ENCODE assay signal across 33 cellular contexts in the genomic region with DNA sequence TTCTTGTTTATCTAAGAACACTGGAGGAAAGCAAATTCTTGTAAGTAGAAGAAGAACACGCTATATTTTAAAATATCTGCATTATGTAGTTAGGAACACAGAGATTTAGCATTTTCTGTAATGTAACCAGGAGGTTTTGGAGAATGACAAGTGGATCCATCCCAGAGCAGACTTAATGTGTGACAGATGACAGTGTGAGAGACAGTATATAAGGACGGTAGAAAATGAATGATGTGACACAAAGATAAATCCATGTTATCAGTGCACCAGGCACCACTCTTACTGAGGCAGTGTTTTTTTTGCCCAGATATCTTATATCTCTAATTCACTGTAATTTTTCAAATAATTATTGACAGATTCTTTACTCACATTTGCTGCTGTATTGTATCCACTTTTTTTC.
DNase-seq lines count a peak whose midpoint lies in the region; ATAC-seq and TF ChIP-seq lines count a peak whose summit lies in the region.
"Had no signal": no experiment of that assay in that cellular context is flagged by ENCODE, and none has a peak within 500 bp of the region (broad histone marks: within the 10 kb centered on the region; RNA-seq: fewer than 3 reads in every experiment).

No MANE protein-coding gene starts in this region.

- no peak overlapping the region for H3K4me2 ChIP-seq in neural cell (ENCODE audit: low read length)
- H3K4me2 ChIP-seq: A549; BLaER1; BLaER1 treated with 17β-estradiol and CSF1 and Interleukin-3, amounts not matched to agents 10 nM and 100 nM had no signal

- H3K4me3 Mint-ChIP-seq in activated CD4-positive, alpha-beta T cell treated with anti-CD3 and anti-CD28 coated beads, Interleukin-2, amount 10 ng/mL, durations not matched to agents 24 days and 14 days: no peak overlapping the region
- H3K4me3 Mint-ChIP-seq: B cell; CD14-positive monocyte; CD4-positive, alpha-beta memory T cell; CD4-positive, alpha-beta T cell; CD4-positive, CD25-positive, alpha-beta regulatory T cell; CD8-positive, alpha-beta memory T cell; CD8-positive, alpha-beta T cell had no signal

- no peaks in the 10 kb centered on the region for H3K9me3 ChIP-seq in neural cell (ENCODE audit: low read length)
- H3K9me3 ChIP-seq: BE2C, Caco-2 had no signal

- no peaks in the 10 kb centered on the region for H3K36me3 ChIP-seq in neural cell (ENCODE audit: insufficient read depth, low read length)
- H3K36me3 ChIP-seq: BE2C; BLaER1; BLaER1 treated with 17β-estradiol and CSF1 and Interleukin-3, amounts not matched to agents 10 nM and 100 nM had no signal

- H3K27ac ChIP-seq in neural cell (ENCODE audit: low read length): no peak overlapping the region
- H3K27ac ChIP-seq: 22Rv1; A549; BLaER1; BLaER1 treated with 17β-estradiol and CSF1 and Interleukin-3, amounts not matched to agents 10 nM and 100 nM; C4-2B had no signal

- intact Hi-C loops in activated CD4-positive, alpha-beta T cell treated with anti-CD3 and anti-CD28 coated beads, Interleukin-2, amount 10 ng/mL, durations not matched to agents 24 days and 14 days (cut with micrococcal nuclease): no loop called here

- TF ChIP-seq EP300 in neural cell (conservative IDR thresholded peaks at IDR 0.05; ENCODE audit: poor library complexity, severe bottlenecking): peak; percentile 89

- peak; percentile 4 for DNase-seq in activated CD4-positive, alpha-beta T cell treated with anti-CD3 and anti-CD28 coated beads, Interleukin-2, amount 10 ng/mL, durations not matched to agents 24 days and 14 days
- DNase-seq in activated CD4-positive, alpha-beta T cell treated with anti-CD3 and anti-CD28 coated beads, Interleukin-2, amount 50 U/mL, for 1 hour: no peak
- peak; percentile 61 for DNase-seq in SK-N-DZ (ENCODE audit: low spot score)
- DNase-seq in NCI-H2227 (lab: John Stamatoyannopoulos, UW; ENCODE audit: unreplicated experiment): no peak
- DNase-seq: 8988T; ACHN; AML-193; BE2C; C1 segment of cervical spinal cord; Caco-2; Calu3; CD4-positive, alpha-beta memory T cell; CD4-positive, alpha-beta T cell; CD4-positive, CD25-positive, alpha-beta regulatory T cell; CD8-positive, alpha-beta memory T cell; CD8-positive, alpha-beta T cell; COR-L47; DMS 273 treated with DMSO at 0.1 percent for 48 hours; DMS153; DMS53; DMS79; DMS79 treated with DMSO at 0.1 percent for 48 hours; DND-41; EL had no signal

- H3K27me3 ChIP-seq in neural cell (ENCODE audit: insufficient read depth, low read depth, low read length): no peaks in the 10 kb centered on the region
- H3K27me3 ChIP-seq: BE2C; BLaER1; BLaER1 treated with 17β-estradiol and CSF1 and Interleukin-3, amounts not matched to agents 10 nM and 100 nM had no signal

- TF ChIP-seq CTCF in neural cell (IDR thresholded peaks at IDR 0.05; ENCODE audit: poor library complexity, severe bottlenecking): no peak

- no peak for ATAC-seq in GM18867 (IDR thresholded peaks at IDR 0.05; ENCODE audit: unreplicated experiment)
- ATAC-seq: A549; CD8-positive, alpha-beta T cell had no signal

- no peaks in the 10 kb centered on the region for H3K9me2 ChIP-seq in neural cell (ENCODE audit: insufficient read depth, low read length)

- no peak for TF ChIP-seq RAD21 in neural cell (conservative IDR thresholded peaks at IDR 0.05)

- H3K79me2 ChIP-seq in neural cell (replicated peaks; ENCODE audit: insufficient read depth, low read length): no peaks in the 10 kb centered on the region

- H3K4me1 Mint-ChIP-seq in activated CD4-positive, alpha-beta T cell treated with anti-CD3 and anti-CD28 coated beads, Interleukin-2, amount 10 ng/mL, durations not matched to agents 24 days and 14 days: no peaks in the 10 kb centered on the region
- H3K4me1 Mint-ChIP-seq: B cell; CD14-positive monocyte; CD4-positive, alpha-beta memory T cell; CD4-positive, CD25-positive, alpha-beta regulatory T cell; CD8-positive, alpha-beta memory T cell had no signal

- no peaks in the 10 kb centered on the region for H3F3A ChIP-seq in neural cell (ENCODE audit: insufficient read depth, low read length, poor library complexity, severe bottlenecking)

- H4K20me1 ChIP-seq in neural cell (ENCODE audit: insufficient read depth): no peaks in the 10 kb centered on the region
- H4K20me1 ChIP-seq: BLaER1; BLaER1 treated with 17β-estradiol and CSF1 and Interleukin-3, amounts not matched to agents 10 nM and 100 nM had no signal

- no peak overlapping the region for H2AFZ ChIP-seq in neural cell (ENCODE audit: low read depth, low read length)

- no peak overlapping the region for H3K27ac Mint-ChIP-seq in activated CD4-positive, alpha-beta T cell treated with anti-CD3 and anti-CD28 coated beads, Interleukin-2, amount 10 ng/mL, durations not matched to agents 24 days and 14 days
- H3K27ac Mint-ChIP-seq: B cell; CD14-positive monocyte; CD4-positive, alpha-beta T cell; CD4-positive, CD25-positive, alpha-beta regulatory T cell; CD8-positive, alpha-beta memory T cell; CD8-positive, alpha-beta T cell had no signal

- no peaks in the 10 kb centered on the region for H3K27me3 Mint-ChIP-seq in activated CD4-positive, alpha-beta T cell treated with anti-CD3 and anti-CD28 coated beads, Interleukin-2, amount 10 ng/mL, durations not matched to agents 24 days and 14 days
- H3K27me3 Mint-ChIP-seq: B cell; CD4-positive, alpha-beta memory T cell; CD4-positive, alpha-beta T cell; CD4-positive, CD25-positive, alpha-beta regulatory T cell had no signal

- no peaks in the 10 kb centered on the region for H3K36me3 Mint-ChIP-seq in activated CD4-positive, alpha-beta T cell treated with anti-CD3 and anti-CD28 coated beads, Interleukin-2, amount 10 ng/mL, durations not matched to agents 24 days and 14 days (ENCODE audit: low read depth)
- H3K36me3 Mint-ChIP-seq: CD14-positive monocyte; CD4-positive, alpha-beta memory T cell; CD4-positive, CD25-positive, alpha-beta regulatory T cell; CD8-positive, alpha-beta memory T cell; CD8-positive, alpha-beta T cell had no signal

- H3K4me3 ChIP-seq in neural cell (ENCODE audit: low read length): no peak overlapping the region
- H3K4me3 ChIP-seq: A549; BLaER1; BLaER1 treated with 17β-estradiol and CSF1 and Interleukin-3, amounts not matched to agents 10 nM and 100 nM had no signal

- no peak overlapping the region for H3K9ac ChIP-seq in neural cell (ENCODE audit: low read length)
- H3K9ac ChIP-seq: BLaER1; BLaER1 treated with 17β-estradiol and CSF1 and Interleukin-3, amounts not matched to agents 10 nM and 100 nM had no signal

- H3K9me3 Mint-ChIP-seq in activated CD4-positive, alpha-beta T cell treated with anti-CD3 and anti-CD28 coated beads, Interleukin-2, amount 10 ng/mL, durations not matched to agents 24 days and 14 days: no peaks in the 10 kb centered on the region
- H3K9me3 Mint-ChIP-seq: CD8-positive, alpha-beta T cell had no signal

TF ChIP-seq in neural cell, 6 proteins besides CTCF, POLR2A, EP300 and RAD21:
- no peak for TF ChIP-seq MXI1 (conservative IDR thresholded peaks at IDR 0.05; ENCODE audit: poor library complexity, severe bottlenecking)
- TF ChIP-seq POLR2AphosphoS5 (IDR thresholded peaks at IDR 0.05): peak; percentile 48

Comparison
In these comparisons a context has a peak if more than half of its experiments do, and no peak if none do; other contexts are left out.
1. DNase-seq: peak in activated CD4-positive, alpha-beta T cell treated with anti-CD3 and anti-CD28 coated beads, Interleukin-2, amount 10 ng/mL, durations not matched to agents 24 days and 14 days (single experiment) and SK-N-DZ (single experiment); none in activated CD4-positive, alpha-beta T cell treated with anti-CD3 and anti-CD28 coated beads, Interleukin-2, amount 50 U/mL, for 1 hour (single experiment) and NCI-H2227 (single experiment).